In the genomic region with DNA sequence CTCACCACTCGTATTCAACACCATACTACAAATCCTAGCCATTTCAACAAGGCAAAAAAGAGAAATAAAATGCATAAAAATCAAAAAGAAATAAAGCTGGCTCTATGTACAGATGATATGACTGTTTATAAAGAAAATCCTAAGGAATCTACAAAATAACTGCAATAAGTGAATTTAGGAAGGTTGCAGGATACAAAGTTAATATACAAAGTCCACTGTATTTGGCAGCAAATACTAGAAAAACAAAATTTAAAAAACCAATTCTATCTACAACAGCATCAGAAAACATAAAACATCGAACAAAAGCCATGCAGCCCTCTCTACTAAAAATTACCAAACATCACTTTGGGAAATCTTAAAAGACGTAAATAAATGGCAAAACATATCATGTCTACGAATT, we compare ENCODE assay signal across 1 cellular context.
TF ChIP-seq lines count a peak whose summit lies in the region.

No MANE protein-coding gene starts in this region.

TF ChIP-seq in GM23338, 12 proteins besides CTCF, POLR2A, EP300 and RAD21 (continued from another document):
- TF ChIP-seq, protein P1, sequence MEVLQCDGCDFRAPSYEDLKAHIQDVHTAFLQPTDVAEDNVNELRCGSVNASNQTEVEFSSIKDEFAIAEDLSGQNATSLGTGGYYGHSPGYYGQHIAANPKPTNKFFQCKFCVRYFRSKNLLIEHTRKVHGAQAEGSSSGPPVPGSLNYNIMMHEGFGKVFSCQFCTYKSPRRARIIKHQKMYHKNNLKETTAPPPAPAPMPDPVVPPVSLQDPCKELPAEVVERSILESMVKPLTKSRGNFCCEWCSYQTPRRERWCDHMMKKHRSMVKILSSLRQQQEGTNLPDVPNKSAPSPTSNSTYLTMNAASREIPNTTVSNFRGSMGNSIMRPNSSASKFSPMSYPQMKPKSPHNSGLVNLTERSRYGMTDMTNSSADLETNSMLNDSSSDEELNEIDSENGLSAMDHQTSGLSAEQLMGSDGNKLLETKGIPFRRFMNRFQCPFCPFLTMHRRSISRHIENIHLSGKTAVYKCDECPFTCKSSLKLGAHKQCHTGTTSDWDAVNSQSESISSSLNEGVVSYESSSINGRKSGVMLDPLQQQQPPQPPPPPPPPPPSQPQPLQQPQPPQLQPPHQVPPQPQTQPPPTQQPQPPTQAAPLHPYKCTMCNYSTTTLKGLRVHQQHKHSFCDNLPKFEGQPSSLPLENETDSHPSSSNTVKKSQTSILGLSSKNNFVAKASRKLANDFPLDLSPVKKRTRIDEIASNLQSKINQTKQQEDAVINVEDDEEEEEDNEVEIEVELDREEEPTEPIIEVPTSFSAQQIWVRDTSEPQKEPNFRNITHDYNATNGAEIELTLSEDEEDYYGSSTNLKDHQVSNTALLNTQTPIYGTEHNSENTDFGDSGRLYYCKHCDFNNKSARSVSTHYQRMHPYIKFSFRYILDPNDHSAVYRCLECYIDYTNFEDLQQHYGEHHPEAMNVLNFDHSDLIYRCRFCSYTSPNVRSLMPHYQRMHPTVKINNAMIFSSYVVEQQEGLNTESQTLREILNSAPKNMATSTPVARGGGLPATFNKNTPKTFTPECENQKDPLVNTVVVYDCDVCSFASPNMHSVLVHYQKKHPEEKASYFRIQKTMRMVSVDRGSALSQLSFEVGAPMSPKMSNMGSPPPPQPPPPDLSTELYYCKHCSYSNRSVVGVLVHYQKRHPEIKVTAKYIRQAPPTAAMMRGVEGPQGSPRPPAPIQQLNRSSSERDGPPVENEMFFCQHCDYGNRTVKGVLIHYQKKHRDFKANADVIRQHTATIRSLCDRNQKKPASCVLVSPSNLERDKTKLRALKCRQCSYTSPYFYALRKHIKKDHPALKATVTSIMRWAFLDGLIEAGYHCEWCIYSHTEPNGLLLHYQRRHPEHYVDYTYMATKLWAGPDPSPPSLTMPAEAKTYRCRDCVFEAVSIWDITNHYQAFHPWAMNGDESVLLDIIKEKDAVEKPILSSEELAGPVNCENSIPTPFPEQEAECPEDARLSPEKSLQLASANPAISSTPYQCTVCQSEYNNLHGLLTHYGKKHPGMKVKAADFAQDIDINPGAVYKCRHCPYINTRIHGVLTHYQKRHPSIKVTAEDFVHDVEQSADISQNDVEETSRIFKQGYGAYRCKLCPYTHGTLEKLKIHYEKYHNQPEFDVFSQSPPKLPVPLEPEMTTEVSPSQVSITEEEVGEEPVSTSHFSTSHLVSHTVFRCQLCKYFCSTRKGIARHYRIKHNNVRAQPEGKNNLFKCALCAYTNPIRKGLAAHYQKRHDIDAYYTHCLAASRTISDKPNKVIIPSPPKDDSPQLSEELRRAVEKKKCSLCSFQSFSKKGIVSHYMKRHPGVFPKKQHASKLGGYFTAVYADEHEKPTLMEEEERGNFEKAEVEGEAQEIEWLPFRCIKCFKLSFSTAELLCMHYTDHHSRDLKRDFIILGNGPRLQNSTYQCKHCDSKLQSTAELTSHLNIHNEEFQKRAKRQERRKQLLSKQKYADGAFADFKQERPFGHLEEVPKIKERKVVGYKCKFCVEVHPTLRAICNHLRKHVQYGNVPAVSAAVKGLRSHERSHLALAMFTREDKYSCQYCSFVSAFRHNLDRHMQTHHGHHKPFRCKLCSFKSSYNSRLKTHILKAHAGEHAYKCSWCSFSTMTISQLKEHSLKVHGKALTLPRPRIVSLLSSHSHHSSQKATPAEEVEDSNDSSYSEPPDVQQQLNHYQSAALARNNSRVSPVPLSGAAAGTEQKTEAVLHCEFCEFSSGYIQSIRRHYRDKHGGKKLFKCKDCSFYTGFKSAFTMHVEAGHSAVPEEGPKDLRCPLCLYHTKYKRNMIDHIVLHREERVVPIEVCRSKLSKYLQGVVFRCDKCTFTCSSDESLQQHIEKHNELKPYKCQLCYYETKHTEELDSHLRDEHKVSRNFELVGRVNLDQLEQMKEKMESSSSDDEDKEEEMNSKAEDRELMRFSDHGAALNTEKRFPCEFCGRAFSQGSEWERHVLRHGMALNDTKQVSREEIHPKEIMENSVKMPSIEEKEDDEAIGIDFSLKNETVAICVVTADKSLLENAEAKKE (CRISPR knock-in tag; IDR thresholded peaks at IDR 0.05): no peak
- TF ChIP-seq, protein P2, sequence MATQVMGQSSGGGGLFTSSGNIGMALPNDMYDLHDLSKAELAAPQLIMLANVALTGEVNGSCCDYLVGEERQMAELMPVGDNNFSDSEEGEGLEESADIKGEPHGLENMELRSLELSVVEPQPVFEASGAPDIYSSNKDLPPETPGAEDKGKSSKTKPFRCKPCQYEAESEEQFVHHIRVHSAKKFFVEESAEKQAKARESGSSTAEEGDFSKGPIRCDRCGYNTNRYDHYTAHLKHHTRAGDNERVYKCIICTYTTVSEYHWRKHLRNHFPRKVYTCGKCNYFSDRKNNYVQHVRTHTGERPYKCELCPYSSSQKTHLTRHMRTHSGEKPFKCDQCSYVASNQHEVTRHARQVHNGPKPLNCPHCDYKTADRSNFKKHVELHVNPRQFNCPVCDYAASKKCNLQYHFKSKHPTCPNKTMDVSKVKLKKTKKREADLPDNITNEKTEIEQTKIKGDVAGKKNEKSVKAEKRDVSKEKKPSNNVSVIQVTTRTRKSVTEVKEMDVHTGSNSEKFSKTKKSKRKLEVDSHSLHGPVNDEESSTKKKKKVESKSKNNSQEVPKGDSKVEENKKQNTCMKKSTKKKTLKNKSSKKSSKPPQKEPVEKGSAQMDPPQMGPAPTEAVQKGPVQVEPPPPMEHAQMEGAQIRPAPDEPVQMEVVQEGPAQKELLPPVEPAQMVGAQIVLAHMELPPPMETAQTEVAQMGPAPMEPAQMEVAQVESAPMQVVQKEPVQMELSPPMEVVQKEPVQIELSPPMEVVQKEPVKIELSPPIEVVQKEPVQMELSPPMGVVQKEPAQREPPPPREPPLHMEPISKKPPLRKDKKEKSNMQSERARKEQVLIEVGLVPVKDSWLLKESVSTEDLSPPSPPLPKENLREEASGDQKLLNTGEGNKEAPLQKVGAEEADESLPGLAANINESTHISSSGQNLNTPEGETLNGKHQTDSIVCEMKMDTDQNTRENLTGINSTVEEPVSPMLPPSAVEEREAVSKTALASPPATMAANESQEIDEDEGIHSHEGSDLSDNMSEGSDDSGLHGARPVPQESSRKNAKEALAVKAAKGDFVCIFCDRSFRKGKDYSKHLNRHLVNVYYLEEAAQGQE (IDR thresholded peaks at IDR 0.05; ENCODE audit: unreplicated experiment): no peak
- TF ChIP-seq EZH2phosphoT487 (IDR thresholded peaks at IDR 0.05; ENCODE audit: unreplicated experiment): no peak
- TF ChIP-seq EZH2 (IDR thresholded peaks at IDR 0.05; ENCODE audit: low read depth, unreplicated experiment): no peak
- no peak for TF ChIP-seq JUNB (IDR thresholded peaks at IDR 0.05; ENCODE audit: unreplicated experiment)
